25 cellular contexts compared by ENCODE assay signal in genomic region chr1:31266547-31266946, GRCh38. TPM values are rescaled to one million over a fixed set of nuclear protein-coding genes. Genes with fewer than 3 reads are reported as not detected.
"Had no signal": no experiment of that assay in that cellular context is flagged by ENCODE, and none has a peak within 500 bp of the region (broad histone marks: within the 10 kb centered on the region; RNA-seq: fewer than 3 reads in every experiment).

No MANE protein-coding gene starts in this region.

- H3K27ac ChIP-seq: breast epithelium, hepatocyte, left ventricle myocardium inferior, suprapubic skin had no signal

- H3K9me3 ChIP-seq: breast epithelium, left ventricle myocardium inferior, suprapubic skin had no signal

- H3K4me3 ChIP-seq: breast epithelium, hepatocyte, left ventricle myocardium inferior, smooth muscle cell, suprapubic skin had no signal

- ATAC-seq: activated CD4-positive, CD25-positive, alpha-beta regulatory T cell treated with anti-CD3 and anti-CD28 coated beads, Interleukin-2, amount 50 U/mL, for 24 hours; activated naive CD8-positive, alpha-beta T cell treated with anti-CD3 and anti-CD28 coated beads, Interleukin-2, amount 50 U/mL, for 24 hours; stimulated activated naive CD8-positive, alpha-beta T cell treated with anti-CD3 and anti-CD28 coated beads, Interleukin-15, amount 100 ng/mL, for 72 hours had no signal

- H2AFZ ChIP-seq: hepatocyte had no signal

- DNase-seq: activated CD4-positive, alpha-beta T cell treated with anti-CD3 and anti-CD28 coated beads, Interleukin-2, amount 10 ng/mL, durations not matched to agents 7 days and 5 days; activated CD8-positive, alpha-beta memory T cell treated with anti-CD3 and anti-CD28 coated beads, Interleukin-2, amount 50 U/mL, for 48 hours; activated effector memory CD4-positive, alpha-beta T cell treated with Interleukin-2 at 50 U/mL for 16 hours; activated naive CD4-positive, alpha-beta T cell treated with anti-CD3 and anti-CD28 coated beads, Interleukin-2, amount 10 ng/mL, durations not matched to agents 7 days and 5 days; activated naive CD8-positive, alpha-beta T cell treated with anti-CD3 and anti-CD28 coated beads, Interleukin-2, amount 50 U/mL, for 24 hours; activated T-cell treated with anti-CD3 and anti-CD28 coated beads, Interleukin-2, amount 50 U/mL, for 48 hours; aorta; dermis blood vessel endothelial cell; effector memory CD4-positive, alpha-beta T cell; foreskin fibroblast; kidney; left ventricle myocardium inferior; nephron progenitor cell; stimulated activated CD4-positive, alpha-beta T cell treated with anti-CD3 and anti-CD28 coated beads, Interleukin-4, amount 100 ng/mL, for 1 hour; stimulated activated naive CD8-positive, alpha-beta T cell treated with anti-CD3 and anti-CD28 coated beads, Interleukin-15, amount 100 ng/mL, for 72 hours; trophoblast cell had no signal

- H3K4me1 ChIP-seq: breast epithelium had no signal

- H3K27me3 Mint-ChIP-seq: activated CD4-positive, alpha-beta T cell treated with anti-CD3 and anti-CD28 coated beads, Interleukin-2, amount 10 ng/mL, durations not matched to agents 7 days and 5 days; activated naive CD4-positive, alpha-beta T cell treated with anti-CD3 and anti-CD28 coated beads, Interleukin-2, amount 10 ng/mL, durations not matched to agents 7 days and 5 days; activated naive CD8-positive, alpha-beta T cell treated with anti-CD3 and anti-CD28 coated beads, Interleukin-2, amount 50 U/mL, for 24 hours; progenitor cell of endocrine pancreas; stimulated activated naive CD8-positive, alpha-beta T cell treated with anti-CD3 and anti-CD28 coated beads, Interleukin-15, amount 100 ng/mL, for 72 hours had no signal

- H3K4me1 Mint-ChIP-seq: activated CD4-positive, alpha-beta T cell treated with anti-CD3 and anti-CD28 coated beads, Interleukin-2, amount 10 ng/mL, durations not matched to agents 7 days and 5 days; activated naive CD4-positive, alpha-beta T cell treated with anti-CD3 and anti-CD28 coated beads, Interleukin-2, amount 10 ng/mL, durations not matched to agents 7 days and 5 days; activated naive CD8-positive, alpha-beta T cell treated with anti-CD3 and anti-CD28 coated beads, Interleukin-2, amount 50 U/mL, for 24 hours; stimulated activated naive CD8-positive, alpha-beta T cell treated with anti-CD3 and anti-CD28 coated beads, Interleukin-15, amount 100 ng/mL, for 72 hours had no signal

- H3K9me3 Mint-ChIP-seq: activated CD4-positive, alpha-beta T cell treated with anti-CD3 and anti-CD28 coated beads, Interleukin-2, amount 10 ng/mL, durations not matched to agents 7 days and 5 days; activated naive CD4-positive, alpha-beta T cell treated with anti-CD3 and anti-CD28 coated beads, Interleukin-2, amount 10 ng/mL, durations not matched to agents 7 days and 5 days; activated naive CD8-positive, alpha-beta T cell treated with anti-CD3 and anti-CD28 coated beads, Interleukin-2, amount 50 U/mL, for 24 hours; nephron progenitor cell; stimulated activated naive CD8-positive, alpha-beta T cell treated with anti-CD3 and anti-CD28 coated beads, Interleukin-15, amount 100 ng/mL, for 72 hours; T-helper 1 cell treated with Interleukin-12 subunit alpha and Interleukin-12 subunit beta and Interleukin-4 antibody, amounts not matched to agents 30 μg/mL and 1 μg/mL, for 36 hours had no signal

- H3K27me3 ChIP-seq: breast epithelium, hepatocyte, suprapubic skin had no signal

- H3K27ac Mint-ChIP-seq: activated CD4-positive, alpha-beta T cell treated with anti-CD3 and anti-CD28 coated beads, Interleukin-2, amount 10 ng/mL, durations not matched to agents 7 days and 5 days; activated naive CD4-positive, alpha-beta T cell treated with anti-CD3 and anti-CD28 coated beads, Interleukin-2, amount 10 ng/mL, durations not matched to agents 7 days and 5 days; activated naive CD8-positive, alpha-beta T cell treated with anti-CD3 and anti-CD28 coated beads, Interleukin-2, amount 50 U/mL, for 24 hours; T-helper 1 cell treated with Interleukin-12 subunit alpha and Interleukin-12 subunit beta and Interleukin-4 antibody, amounts not matched to agents 30 μg/mL and 1 μg/mL, for 36 hours had no signal

- H3K36me3 ChIP-seq: breast epithelium had no signal

- H3K4me3 Mint-ChIP-seq: activated CD4-positive, alpha-beta T cell treated with anti-CD3 and anti-CD28 coated beads, Interleukin-2, amount 10 ng/mL, durations not matched to agents 7 days and 5 days; activated naive CD4-positive, alpha-beta T cell treated with anti-CD3 and anti-CD28 coated beads, Interleukin-2, amount 10 ng/mL, durations not matched to agents 7 days and 5 days; activated naive CD8-positive, alpha-beta T cell treated with anti-CD3 and anti-CD28 coated beads, Interleukin-2, amount 50 U/mL, for 24 hours; nephron progenitor cell; stimulated activated naive CD8-positive, alpha-beta T cell treated with anti-CD3 and anti-CD28 coated beads, Interleukin-15, amount 100 ng/mL, for 72 hours; T-helper 1 cell treated with Interleukin-12 subunit alpha and Interleukin-12 subunit beta and Interleukin-4 antibody, amounts not matched to agents 30 μg/mL and 1 μg/mL, for 36 hours had no signal

- H3K4me2 ChIP-seq: hepatocyte, smooth muscle cell had no signal

RNA-seq across cellular contexts. Expression of gene NKAIN1, which starts 26.9 kb away (rescaled TPM):
- total RNA-seq: dermis blood vessel endothelial cell, glomerular endothelial cell, omental fat pad, smooth muscle cell had no signal
- polyA plus RNA-seq: aorta had no signal
